In genomic region chr2:237540823-237541222, GRCh38 we compare ENCODE assay signal across 1 cellular context.
TF ChIP-seq lines count a peak whose summit lies in the region.

No MANE protein-coding gene starts in this region.

TF ChIP-seq in K562, 482 proteins besides CTCF, POLR2A, EP300 and RAD21:
- TF ChIP-seq U2AF1 (optimal IDR thresholded peaks at IDR 0.05; ENCODE audit: low read depth, low read length): no peak
- no peak for TF ChIP-seq HDAC6 (IDR thresholded peaks at IDR 0.05; ENCODE audit: low read depth, low read length)
- TF ChIP-seq U2AF2 (optimal IDR thresholded peaks at IDR 0.05; ENCODE audit: low read depth, low read length): no peak
- TF ChIP-seq, protein P1, sequence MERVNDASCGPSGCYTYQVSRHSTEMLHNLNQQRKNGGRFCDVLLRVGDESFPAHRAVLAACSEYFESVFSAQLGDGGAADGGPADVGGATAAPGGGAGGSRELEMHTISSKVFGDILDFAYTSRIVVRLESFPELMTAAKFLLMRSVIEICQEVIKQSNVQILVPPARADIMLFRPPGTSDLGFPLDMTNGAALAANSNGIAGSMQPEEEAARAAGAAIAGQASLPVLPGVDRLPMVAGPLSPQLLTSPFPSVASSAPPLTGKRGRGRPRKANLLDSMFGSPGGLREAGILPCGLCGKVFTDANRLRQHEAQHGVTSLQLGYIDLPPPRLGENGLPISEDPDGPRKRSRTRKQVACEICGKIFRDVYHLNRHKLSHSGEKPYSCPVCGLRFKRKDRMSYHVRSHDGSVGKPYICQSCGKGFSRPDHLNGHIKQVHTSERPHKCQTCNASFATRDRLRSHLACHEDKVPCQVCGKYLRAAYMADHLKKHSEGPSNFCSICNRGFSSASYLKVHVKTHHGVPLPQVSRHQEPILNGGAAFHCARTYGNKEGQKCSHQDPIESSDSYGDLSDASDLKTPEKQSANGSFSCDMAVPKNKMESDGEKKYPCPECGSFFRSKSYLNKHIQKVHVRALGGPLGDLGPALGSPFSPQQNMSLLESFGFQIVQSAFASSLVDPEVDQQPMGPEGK (CRISPR knock-in tag; IDR thresholded peaks at IDR 0.05; ENCODE audit: borderline replicate concordance): no peak
